In the genomic region with DNA sequence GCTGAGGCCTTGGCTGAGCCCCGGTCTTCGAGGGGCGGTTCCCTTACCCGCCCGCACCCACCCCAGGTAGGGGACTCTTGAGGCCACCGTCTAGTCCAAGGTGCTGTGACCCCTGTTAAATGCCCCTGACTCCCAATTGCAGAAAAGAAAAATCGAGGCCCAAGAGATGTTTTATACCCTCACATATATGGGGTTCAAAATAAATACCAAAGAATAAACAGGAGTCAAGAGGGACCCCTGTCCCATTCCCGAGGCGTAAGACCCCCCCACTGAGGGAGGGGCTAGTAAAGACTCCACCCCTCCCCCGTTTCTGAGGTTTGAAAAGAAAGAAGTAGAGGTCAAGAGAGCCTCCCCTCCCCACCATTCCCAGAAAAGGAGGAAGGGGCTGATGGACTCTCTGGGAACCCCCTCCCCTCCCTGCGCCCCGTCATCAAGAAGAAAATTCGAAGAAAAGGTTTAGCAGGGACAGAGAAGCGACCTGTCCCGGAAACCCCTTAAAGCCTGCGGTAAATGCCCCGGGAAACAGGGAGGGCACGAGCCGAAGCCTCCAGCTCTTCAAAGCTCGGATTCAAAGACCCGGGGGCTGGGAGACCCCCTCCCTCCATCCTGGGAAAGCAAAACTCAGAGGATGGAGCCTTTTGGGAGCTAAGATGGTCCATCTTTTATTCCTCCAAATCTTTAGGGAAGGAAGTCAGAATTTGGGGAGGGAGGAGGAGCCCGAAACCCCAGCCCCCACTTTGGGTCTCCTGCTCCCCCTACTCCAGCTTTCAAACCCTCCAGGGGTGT, we compare ENCODE assay signal across 2 cellular contexts.
A peak's percentile ranks its signal among the peaks of the same experiment; 100 is the strongest.
TF ChIP-seq lines count a peak whose summit lies in the region.

No MANE protein-coding gene starts in this region.

TF ChIP-seq in SK-N-SH, 30 proteins besides CTCF, POLR2A, EP300 and RAD21:
- TF ChIP-seq JUND (IDR thresholded peaks at IDR 0.05) (no peak), MXI1 (IDR thresholded peaks at IDR 0.05; ENCODE audit: low read depth, low read length) (peak; percentile 16; the same call in 1 of the 2 replicates)

TF ChIP-seq in HepG2, 621 proteins besides CTCF, POLR2A, EP300 and RAD21 (continues in another document):
- TF ChIP-seq PHF21A (CRISPR knock-in tag; IDR thresholded peaks at IDR 0.05) (peak; percentile 8; the same call in 1 of the 2 replicates), SATB2 (CRISPR knock-in tag; IDR thresholded peaks at IDR 0.05) (no peak), GFI1 (CRISPR knock-in tag; IDR thresholded peaks at IDR 0.05; ENCODE audit: borderline replicate concordance) (no peak), SMAD1 (CRISPR knock-in tag; IDR thresholded peaks at IDR 0.05; ENCODE audit: borderline replicate concordance, low read depth) (no peak), MED1 (CRISPR knock-in tag; IDR thresholded peaks at IDR 0.05) (0 out of 2 replicates have a peak, but pooled peaks have one; percentile 6), ZNF230 (CRISPR knock-in tag; IDR thresholded peaks at IDR 0.05) (no peak), NR2F2 (IDR thresholded peaks at IDR 0.05; ENCODE audit: borderline replicate concordance, low read depth) (0 out of 2 replicates have a peak, but pooled peaks have one; percentile 10), NFYB (CRISPR knock-in tag; IDR thresholded peaks at IDR 0.05) (no peak), ZBTB4 (CRISPR knock-in tag; IDR thresholded peaks at IDR 0.05; ENCODE audit: borderline replicate concordance) (no peak), ZNF563 (CRISPR knock-in tag; IDR thresholded peaks at IDR 0.05) (0 out of 2 replicates have a peak, but pooled peaks have one; percentile 33), ZNF747 (CRISPR knock-in tag; IDR thresholded peaks at IDR 0.05; ENCODE audit: borderline replicate concordance) (no peak), TMF1 (CRISPR knock-in tag; IDR thresholded peaks at IDR 0.05; ENCODE audit: low read depth) (no peak), KDM5A (IDR thresholded peaks at IDR 0.05; ENCODE audit: borderline replicate concordance, low read length) (peak; percentile 62; the same call in 1 of the 2 replicates), CBX5 (CRISPR knock-in tag; IDR thresholded peaks at IDR 0.05; ENCODE audit: borderline replicate concordance) (no peak), ZFP1 (CRISPR knock-in tag; IDR thresholded peaks at IDR 0.05) (no peak), ZNF644 (CRISPR knock-in tag; IDR thresholded peaks at IDR 0.05; ENCODE audit: low read depth) (no peak), PAF1 (CRISPR knock-in tag; IDR thresholded peaks at IDR 0.05) (no peak), ATF1 (CRISPR knock-in tag; IDR thresholded peaks at IDR 0.05) (0 out of 2 replicates have a peak, but pooled peaks have one; percentile 4), ZNF816 (CRISPR knock-in tag; IDR thresholded peaks at IDR 0.05; ENCODE audit: borderline replicate concordance) (no peak), ZNF557 (CRISPR knock-in tag; IDR thresholded peaks at IDR 0.05) (no peak), ZNF773 (CRISPR knock-in tag; IDR thresholded peaks at IDR 0.05; ENCODE audit: borderline replicate concordance) (no peak), ZNF331 (CRISPR knock-in tag; IDR thresholded peaks at IDR 0.05) (no peak), LRRFIP1 (CRISPR knock-in tag; conservative IDR thresholded peaks at IDR 0.05) (no peak), ZZZ3 (CRISPR knock-in tag; IDR thresholded peaks at IDR 0.05; ENCODE audit: borderline replicate concordance) (no peak), BHLHE40 (IDR thresholded peaks at IDR 0.05; ENCODE audit: low read length) (peak; percentile 19; the same call in 1 of the 2 replicates)
- TF ChIP-seq, protein P1, sequence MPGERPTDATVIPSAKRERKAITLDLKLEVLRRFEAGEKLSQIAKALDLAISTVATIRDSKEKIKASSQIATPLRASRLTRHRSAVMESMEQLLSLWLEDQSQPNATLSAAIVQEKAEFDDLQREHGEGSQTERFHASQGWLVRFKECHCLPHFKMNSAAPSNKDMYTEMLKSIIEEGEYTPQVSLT (CRISPR knock-in tag; IDR thresholded peaks at IDR 0.05; ENCODE audit: borderline replicate concordance, low read depth) = no peak
- TF ChIP-seq, protein P2, sequence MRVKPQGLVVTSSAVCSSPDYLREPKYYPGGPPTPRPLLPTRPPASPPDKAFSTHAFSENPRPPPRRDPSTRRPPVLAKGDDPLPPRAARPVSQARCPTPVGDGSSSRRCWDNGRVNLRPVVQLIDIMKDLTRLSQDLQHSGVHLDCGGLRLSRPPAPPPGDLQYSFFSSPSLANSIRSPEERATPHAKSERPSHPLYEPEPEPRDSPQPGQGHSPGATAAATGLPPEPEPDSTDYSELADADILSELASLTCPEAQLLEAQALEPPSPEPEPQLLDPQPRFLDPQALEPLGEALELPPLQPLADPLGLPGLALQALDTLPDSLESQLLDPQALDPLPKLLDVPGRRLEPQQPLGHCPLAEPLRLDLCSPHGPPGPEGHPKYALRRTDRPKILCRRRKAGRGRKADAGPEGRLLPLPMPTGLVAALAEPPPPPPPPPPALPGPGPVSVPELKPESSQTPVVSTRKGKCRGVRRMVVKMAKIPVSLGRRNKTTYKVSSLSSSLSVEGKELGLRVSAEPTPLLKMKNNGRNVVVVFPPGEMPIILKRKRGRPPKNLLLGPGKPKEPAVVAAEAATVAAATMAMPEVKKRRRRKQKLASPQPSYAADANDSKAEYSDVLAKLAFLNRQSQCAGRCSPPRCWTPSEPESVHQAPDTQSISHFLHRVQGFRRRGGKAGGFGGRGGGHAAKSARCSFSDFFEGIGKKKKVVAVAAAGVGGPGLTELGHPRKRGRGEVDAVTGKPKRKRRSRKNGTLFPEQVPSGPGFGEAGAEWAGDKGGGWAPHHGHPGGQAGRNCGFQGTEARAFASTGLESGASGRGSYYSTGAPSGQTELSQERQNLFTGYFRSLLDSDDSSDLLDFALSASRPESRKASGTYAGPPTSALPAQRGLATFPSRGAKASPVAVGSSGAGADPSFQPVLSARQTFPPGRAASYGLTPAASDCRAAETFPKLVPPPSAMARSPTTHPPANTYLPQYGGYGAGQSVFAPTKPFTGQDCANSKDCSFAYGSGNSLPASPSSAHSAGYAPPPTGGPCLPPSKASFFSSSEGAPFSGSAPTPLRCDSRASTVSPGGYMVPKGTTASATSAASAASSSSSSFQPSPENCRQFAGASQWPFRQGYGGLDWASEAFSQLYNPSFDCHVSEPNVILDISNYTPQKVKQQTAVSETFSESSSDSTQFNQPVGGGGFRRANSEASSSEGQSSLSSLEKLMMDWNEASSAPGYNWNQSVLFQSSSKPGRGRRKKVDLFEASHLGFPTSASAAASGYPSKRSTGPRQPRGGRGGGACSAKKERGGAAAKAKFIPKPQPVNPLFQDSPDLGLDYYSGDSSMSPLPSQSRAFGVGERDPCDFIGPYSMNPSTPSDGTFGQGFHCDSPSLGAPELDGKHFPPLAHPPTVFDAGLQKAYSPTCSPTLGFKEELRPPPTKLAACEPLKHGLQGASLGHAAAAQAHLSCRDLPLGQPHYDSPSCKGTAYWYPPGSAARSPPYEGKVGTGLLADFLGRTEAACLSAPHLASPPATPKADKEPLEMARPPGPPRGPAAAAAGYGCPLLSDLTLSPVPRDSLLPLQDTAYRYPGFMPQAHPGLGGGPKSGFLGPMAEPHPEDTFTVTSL (CRISPR knock-in tag; IDR thresholded peaks at IDR 0.05; ENCODE audit: borderline replicate concordance) = 0 out of 2 replicates have a peak, but pooled peaks have one; percentile 9
- TF ChIP-seq, protein P3, sequence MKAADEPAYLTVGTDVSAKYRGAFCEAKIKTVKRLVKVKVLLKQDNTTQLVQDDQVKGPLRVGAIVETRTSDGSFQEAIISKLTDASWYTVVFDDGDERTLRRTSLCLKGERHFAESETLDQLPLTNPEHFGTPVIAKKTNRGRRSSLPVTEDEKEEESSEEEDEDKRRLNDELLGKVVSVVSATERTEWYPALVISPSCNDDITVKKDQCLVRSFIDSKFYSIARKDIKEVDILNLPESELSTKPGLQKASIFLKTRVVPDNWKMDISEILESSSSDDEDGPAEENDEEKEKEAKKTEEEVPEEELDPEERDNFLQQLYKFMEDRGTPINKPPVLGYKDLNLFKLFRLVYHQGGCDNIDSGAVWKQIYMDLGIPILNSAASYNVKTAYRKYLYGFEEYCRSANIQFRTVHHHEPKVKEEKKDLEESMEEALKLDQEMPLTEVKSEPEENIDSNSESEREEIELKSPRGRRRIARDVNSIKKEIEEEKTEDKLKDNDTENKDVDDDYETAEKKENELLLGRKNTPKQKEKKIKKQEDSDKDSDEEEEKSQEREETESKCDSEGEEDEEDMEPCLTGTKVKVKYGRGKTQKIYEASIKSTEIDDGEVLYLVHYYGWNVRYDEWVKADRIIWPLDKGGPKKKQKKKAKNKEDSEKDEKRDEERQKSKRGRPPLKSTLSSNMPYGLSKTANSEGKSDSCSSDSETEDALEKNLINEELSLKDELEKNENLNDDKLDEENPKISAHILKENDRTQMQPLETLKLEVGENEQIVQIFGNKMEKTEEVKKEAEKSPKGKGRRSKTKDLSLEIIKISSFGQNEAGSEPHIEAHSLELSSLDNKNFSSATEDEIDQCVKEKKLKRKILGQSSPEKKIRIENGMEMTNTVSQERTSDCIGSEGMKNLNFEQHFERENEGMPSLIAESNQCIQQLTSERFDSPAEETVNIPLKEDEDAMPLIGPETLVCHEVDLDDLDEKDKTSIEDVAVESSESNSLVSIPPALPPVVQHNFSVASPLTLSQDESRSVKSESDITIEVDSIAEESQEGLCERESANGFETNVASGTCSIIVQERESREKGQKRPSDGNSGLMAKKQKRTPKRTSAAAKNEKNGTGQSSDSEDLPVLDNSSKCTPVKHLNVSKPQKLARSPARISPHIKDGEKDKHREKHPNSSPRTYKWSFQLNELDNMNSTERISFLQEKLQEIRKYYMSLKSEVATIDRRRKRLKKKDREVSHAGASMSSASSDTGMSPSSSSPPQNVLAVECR (CRISPR knock-in tag; IDR thresholded peaks at IDR 0.05; ENCODE audit: borderline replicate concordance) = no peak
- TF ChIP-seq, protein P4, sequence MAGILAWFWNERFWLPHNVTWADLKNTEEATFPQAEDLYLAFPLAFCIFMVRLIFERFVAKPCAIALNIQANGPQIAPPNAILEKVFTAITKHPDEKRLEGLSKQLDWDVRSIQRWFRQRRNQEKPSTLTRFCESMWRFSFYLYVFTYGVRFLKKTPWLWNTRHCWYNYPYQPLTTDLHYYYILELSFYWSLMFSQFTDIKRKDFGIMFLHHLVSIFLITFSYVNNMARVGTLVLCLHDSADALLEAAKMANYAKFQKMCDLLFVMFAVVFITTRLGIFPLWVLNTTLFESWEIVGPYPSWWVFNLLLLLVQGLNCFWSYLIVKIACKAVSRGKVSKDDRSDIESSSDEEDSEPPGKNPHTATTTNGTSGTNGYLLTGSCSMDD (CRISPR knock-in tag; IDR thresholded peaks at IDR 0.05) = no peak
- TF ChIP-seq, protein P5, sequence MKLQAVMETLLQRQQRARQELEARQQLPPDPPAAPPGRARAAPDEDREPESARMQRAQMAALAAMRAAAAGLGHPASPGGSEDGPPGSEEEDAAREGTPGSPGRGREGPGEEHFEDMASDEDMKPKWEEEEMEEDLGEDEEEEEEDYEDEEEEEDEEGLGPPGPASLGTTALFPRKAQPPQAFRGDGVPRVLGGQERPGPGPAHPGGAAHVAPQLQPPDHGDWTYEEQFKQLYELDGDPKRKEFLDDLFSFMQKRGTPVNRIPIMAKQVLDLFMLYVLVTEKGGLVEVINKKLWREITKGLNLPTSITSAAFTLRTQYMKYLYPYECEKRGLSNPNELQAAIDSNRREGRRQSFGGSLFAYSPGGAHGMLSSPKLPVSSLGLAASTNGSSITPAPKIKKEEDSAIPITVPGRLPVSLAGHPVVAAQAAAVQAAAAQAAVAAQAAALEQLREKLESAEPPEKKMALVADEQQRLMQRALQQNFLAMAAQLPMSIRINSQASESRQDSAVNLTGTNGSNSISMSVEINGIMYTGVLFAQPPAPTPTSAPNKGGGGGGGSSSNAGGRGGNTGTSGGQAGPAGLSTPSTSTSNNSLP (IDR thresholded peaks at IDR 0.05; ENCODE audit: low read depth, low read length) = no peak
